ENCODE assay signal across 1 cellular context in the genomic region with DNA sequence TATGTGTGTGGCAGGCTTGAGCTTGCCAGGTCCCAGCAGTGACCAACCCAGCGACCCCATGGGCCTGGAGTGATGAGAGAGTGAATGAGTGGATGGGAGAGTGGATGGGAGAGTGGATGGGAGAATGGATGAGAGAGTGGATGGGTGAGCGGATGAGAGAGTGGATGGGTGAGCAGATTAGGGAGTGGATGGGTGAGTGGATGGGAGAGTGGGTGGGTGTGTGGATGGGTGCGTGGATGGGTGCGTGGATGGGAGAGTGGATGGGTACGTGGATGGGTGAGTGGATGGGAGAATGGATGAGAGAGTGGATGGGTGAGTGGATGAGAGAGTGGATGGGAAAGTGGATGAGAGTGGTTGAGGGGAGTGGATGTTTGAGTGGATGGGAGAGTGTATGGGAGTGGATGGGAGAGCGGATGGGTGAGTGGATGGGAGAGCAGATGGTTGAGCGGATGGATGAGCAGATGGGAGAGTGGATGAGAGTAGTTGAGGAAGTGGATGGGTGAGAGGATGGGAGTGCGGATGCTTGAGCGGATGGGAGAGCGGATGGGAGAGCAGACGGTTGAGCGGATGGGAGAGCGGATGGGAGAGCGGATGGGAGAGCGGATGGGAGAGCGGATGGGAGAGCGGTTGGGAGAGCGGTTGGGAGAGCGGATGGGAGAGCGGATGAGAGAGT.
A peak's percentile ranks its signal among the peaks of the same experiment; 100 is the strongest.
TF ChIP-seq lines count a peak whose summit lies in the region.

No MANE protein-coding gene starts in this region.

TF ChIP-seq in HepG2, 621 proteins besides CTCF, POLR2A, EP300 and RAD21:
- TF ChIP-seq NFIB (CRISPR knock-in tag; IDR thresholded peaks at IDR 0.05; ENCODE audit: borderline replicate concordance) (no peak), FOXA1 (IDR thresholded peaks at IDR 0.05) (peak; percentile 11; the same call in 1 of the 2 replicates), FOXA1 (CRISPR knock-in tag; IDR thresholded peaks at IDR 0.05) (no peak)
- TF ChIP-seq, protein P1, sequence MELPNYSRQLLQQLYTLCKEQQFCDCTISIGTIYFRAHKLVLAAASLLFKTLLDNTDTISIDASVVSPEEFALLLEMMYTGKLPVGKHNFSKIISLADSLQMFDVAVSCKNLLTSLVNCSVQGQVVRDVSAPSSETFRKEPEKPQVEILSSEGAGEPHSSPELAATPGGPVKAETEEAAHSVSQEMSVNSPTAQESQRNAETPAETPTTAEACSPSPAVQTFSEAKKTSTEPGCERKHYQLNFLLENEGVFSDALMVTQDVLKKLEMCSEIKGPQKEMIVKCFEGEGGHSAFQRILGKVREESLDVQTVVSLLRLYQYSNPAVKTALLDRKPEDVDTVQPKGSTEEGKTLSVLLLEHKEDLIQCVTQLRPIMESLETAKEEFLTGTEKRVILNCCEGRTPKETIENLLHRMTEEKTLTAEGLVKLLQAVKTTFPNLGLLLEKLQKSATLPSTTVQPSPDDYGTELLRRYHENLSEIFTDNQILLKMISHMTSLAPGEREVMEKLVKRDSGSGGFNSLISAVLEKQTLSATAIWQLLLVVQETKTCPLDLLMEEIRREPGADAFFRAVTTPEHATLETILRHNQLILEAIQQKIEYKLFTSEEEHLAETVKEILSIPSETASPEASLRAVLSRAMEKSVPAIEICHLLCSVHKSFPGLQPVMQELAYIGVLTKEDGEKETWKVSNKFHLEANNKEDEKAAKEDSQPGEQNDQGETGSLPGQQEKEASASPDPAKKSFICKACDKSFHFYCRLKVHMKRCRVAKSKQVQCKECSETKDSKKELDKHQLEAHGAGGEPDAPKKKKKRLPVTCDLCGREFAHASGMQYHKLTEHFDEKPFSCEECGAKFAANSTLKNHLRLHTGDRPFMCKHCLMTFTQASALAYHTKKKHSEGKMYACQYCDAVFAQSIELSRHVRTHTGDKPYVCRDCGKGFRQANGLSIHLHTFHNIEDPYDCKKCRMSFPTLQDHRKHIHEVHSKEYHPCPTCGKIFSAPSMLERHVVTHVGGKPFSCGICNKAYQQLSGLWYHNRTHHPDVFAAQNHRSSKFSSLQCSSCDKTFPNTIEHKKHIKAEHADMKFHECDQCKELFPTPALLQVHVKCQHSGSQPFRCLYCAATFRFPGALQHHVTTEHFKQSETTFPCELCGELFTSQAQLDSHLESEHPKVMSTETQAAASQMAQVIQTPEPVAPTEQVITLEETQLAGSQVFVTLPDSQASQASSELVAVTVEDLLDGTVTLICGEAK (IDR thresholded peaks at IDR 0.05): 0 out of 2 replicates have a peak, but pooled peaks have one; percentile 9
- TF ChIP-seq, protein P1 (CRISPR knock-in tag; IDR thresholded peaks at IDR 0.05): no peak
